8 cellular contexts compared by ENCODE assay signal in genomic region chr2:55511508-55512124, GRCh38. TPM values are rescaled to one million over a fixed set of nuclear protein-coding genes. Genes with fewer than 3 reads are reported as not detected.
A peak's percentile ranks its signal among the peaks of the same experiment; 100 is the strongest.
DNase-seq lines count a peak whose midpoint lies in the region; ATAC-seq and TF ChIP-seq lines count a peak whose summit lies in the region.

No MANE protein-coding gene starts in this region.

- peak; percentile 52 for TF ChIP-seq RAD21 in IMR-90 (IDR thresholded peaks at IDR 0.05; ENCODE audit: low read length)

- H2AK9ac ChIP-seq in IMR-90 (replicated peaks; ENCODE audit: low read depth, low read length, poor library complexity): no peak overlapping the region

- H3K27ac ChIP-seq in IMR-90 (ENCODE audit: insufficient read depth, low read length): no peak overlapping the region

- WGBS in IMR-90 (ENCODE audit: extremely low coverage in 2 of 2, insufficient read length in 1 of 2), 2 experiments: no CpG with 5 or more reads among the region's 7 CpGs

- DNase-seq in BE2C (peak; percentile 15), IMR-90 (peak; percentile 50), islet precursor cell (peak; percentile 59), epidermal melanocyte (ENCODE audit: insufficient read length, low spot score) (no peak), T-helper 2 cell (no peak), NCI-H187 treated with DMSO at 0.1 percent for 48 hours (lab: John Stamatoyannopoulos, UW) (no peak)

- BruUV-seq in IMR-90 (replicated peaks; lab: Mats Ljungman, UMichigan): no TSS peak

- CTCF ChIA-PET in IMR-90 (lab: Yijun Ruan, JAX): interaction anchor here (0.6 kb wide), 1 partner anchor 179 kb away, joined by 7 read pairs; no protein-coding TSS in a partner anchor

- H3K4ac ChIP-seq in IMR-90 (ENCODE audit: low read depth, low read length): no peak overlapping the region

- TF ChIP-seq CTCF in BE2C (IDR thresholded peaks at IDR 0.05; ENCODE audit: low read depth, low read length) (peak; percentile 60), IMR-90 (conservative IDR thresholded peaks at IDR 0.05; ENCODE audit: low read depth, low read length) (peak; percentile 58)

- H3K27me3 ChIP-seq in BE2C: no peaks in the 10 kb centered on the region
- no peaks in the 10 kb centered on the region for H3K27me3 ChIP-seq in IMR-90 (ENCODE audit: control insufficient read depth, insufficient read depth, low read length)

- no peak overlapping the region for H4K5ac ChIP-seq in IMR-90 (ENCODE audit: low read depth, low read length)

- H3K14ac ChIP-seq in IMR-90 (replicated peaks; ENCODE audit: low read depth, low read length): no peak overlapping the region

- H3K4me1 ChIP-seq in BE2C (no peaks in the 10 kb centered on the region), IMR-90 (ENCODE audit: control insufficient read depth, insufficient read depth, low read length) (no peaks in the 10 kb centered on the region)

- no peak overlapping the region for H2BK15ac ChIP-seq in IMR-90 (ENCODE audit: low read depth, low read length)

- H3K23ac ChIP-seq in IMR-90 (ENCODE audit: low read depth, low read length): no peak overlapping the region

- H2AK5ac ChIP-seq in IMR-90 (ENCODE audit: low read depth, low read length): no peak overlapping the region

- H3K9me3 ChIP-seq in BE2C (no peaks in the 10 kb centered on the region), IMR-90 (ENCODE audit: control insufficient read depth, insufficient read depth, low read length) (no peaks in the 10 kb centered on the region)

- in situ Hi-C loops in IMR-90 (cut with MboI; ENCODE audit: low sequenced_read_pairs): no loop called here

- no peak overlapping the region for H4K91ac ChIP-seq in IMR-90 (ENCODE audit: insufficient read depth, low read depth, low read length)

- no peaks in the 10 kb centered on the region for H4K20me1 ChIP-seq in IMR-90 (ENCODE audit: insufficient read depth, low read length)

- dilution Hi-C loops in IMR-90 (cut with HindIII; ENCODE audit: low sequenced_read_pairs, unreplicated experiment): no loop called here

- no peaks in the 10 kb centered on the region for H3K9me1 ChIP-seq in IMR-90 (ENCODE audit: insufficient read depth, low read length)

- intact Hi-C loops in IMR-90 (cut with micrococcal nuclease): loop anchor here (2.0 kb wide), 1 partner anchor 79 kb away; no protein-coding TSS in a partner anchor

- no peaks in the 10 kb centered on the region for H3K79me1 ChIP-seq in IMR-90 (ENCODE audit: low read depth in 1 of 2, low read length in 2 of 2)

- H3K56ac ChIP-seq in IMR-90 (ENCODE audit: extremely low read depth, insufficient read depth, low read length): no peak overlapping the region

- no peak overlapping the region for H4K8ac ChIP-seq in IMR-90 (ENCODE audit: low read depth in 2 of 2, low read length in 2 of 2)

- H3K36me3 ChIP-seq in BE2C (no peaks in the 10 kb centered on the region), IMR-90 (ENCODE audit: control insufficient read depth, insufficient read depth, low read length) (no peaks in the 10 kb centered on the region)

- H3K4me2 ChIP-seq in IMR-90 (ENCODE audit: low read depth, low read length): no peak overlapping the region

- POLR2A ChIA-PET in IMR-90 (lab: Charles Lee; ENCODE audit: unreplicated experiment): no interaction called here

- TF ChIP-seq POLR2A in IMR-90 (IDR thresholded peaks at IDR 0.05; ENCODE audit: low read depth, low read length): no peak

- H3K4me3 ChIP-seq in BE2C (ENCODE audit: low read depth, low read length) (no peak overlapping the region), IMR-90 (ENCODE audit: insufficient read depth, low read depth, low read length) (no peak overlapping the region)

- H2BK20ac ChIP-seq in IMR-90 (ENCODE audit: low read depth, low read length): no peak overlapping the region

- no peak overlapping the region for H3K18ac ChIP-seq in IMR-90 (ENCODE audit: low read depth, low read length)

- H2BK120ac ChIP-seq in IMR-90 (ENCODE audit: low read depth, low read length): no peak overlapping the region

- H3K9ac ChIP-seq in IMR-90 (ENCODE audit: low read depth, low read length): no peak overlapping the region

- no peak overlapping the region for H2AFZ ChIP-seq in IMR-90 (replicated peaks; ENCODE audit: low read length, poor library complexity)

- ATAC-seq in IMR-90 (ENCODE audit: low read depth) (peak; percentile 72; the same call in 1 of the 2 replicates), SK-N-SH treated with all-trans-retinoic acid at 6 μM for 48 hours (peak; percentile 89), HG03520 (IDR thresholded peaks at IDR 0.05; ENCODE audit: unreplicated experiment) (no peak)

- H2BK5ac ChIP-seq in IMR-90 (ENCODE audit: low read depth, low read length, poor library complexity, severe bottlenecking): no peak overlapping the region

TF ChIP-seq in IMR-90, 13 proteins besides CTCF, POLR2A, EP300 and RAD21:
- no peak for TF ChIP-seq CEBPB (IDR thresholded peaks at IDR 0.05; ENCODE audit: low read depth, low read length)
- TF ChIP-seq RFX5 (IDR thresholded peaks at IDR 0.05; ENCODE audit: low read depth, low read length): no peak
- no peak for TF ChIP-seq MAZ (IDR thresholded peaks at IDR 0.05; ENCODE audit: borderline replicate concordance, low read depth, low read length)
- peak; percentile 69 for TF ChIP-seq SMC3 (IDR thresholded peaks at IDR 0.05; ENCODE audit: low read depth, low read length)
TF ChIP-seq in IMR-90: peak in this region for 1.

TF ChIP-seq in SK-N-SH treated with all-trans-retinoic acid at 6 μM for 48 hours, 23 proteins besides CTCF, POLR2A, EP300 and RAD21:
- no peak for TF ChIP-seq ZNF8 (CRISPR knock-in tag; IDR thresholded peaks at IDR 0.05)
- no peak for TF ChIP-seq GLIS3 (CRISPR knock-in tag; IDR thresholded peaks at IDR 0.05)
- TF ChIP-seq RARB (CRISPR knock-in tag; IDR thresholded peaks at IDR 0.05): no peak
- no peak for TF ChIP-seq TCF4 (CRISPR knock-in tag; IDR thresholded peaks at IDR 0.05; ENCODE audit: borderline replicate concordance)
- no peak for TF ChIP-seq ZC3H10 (CRISPR knock-in tag; IDR thresholded peaks at IDR 0.05)
TF ChIP-seq in SK-N-SH treated with all-trans-retinoic acid at 6 μM for 48 hours: peak in this region for 0.

RNA-seq across cellular contexts. Expression of gene CFAP36, which starts 7.9 kb away (rescaled TPM):
- 11.2 TPM for polyA plus RNA-seq in BE2C (2012; ENCODE audit: insufficient read depth, insufficient read length, low read depth)
- total RNA-seq in IMR-90 (2012; rRNA removed): 11.1 and 32.8 TPM in 2 replicates
- 13.5 and 16.8 TPM in 2 replicates for polyA plus RNA-seq in IMR-90 (2012; rRNA removed)
- 2.4 TPM in 2 replicates for polyA plus RNA-seq in IMR-90 (2012; cell fraction: cytosol; rRNA removed)
- polyA plus RNA-seq in IMR-90 (2012; cell fraction: nucleus; rRNA removed; ENCODE audit: low replicate concordance): 1.1 and 11.6 TPM in 2 replicates

Comparison
In these comparisons a context has a peak if more than half of its experiments do, and no peak if none do; other contexts are left out.
1. DNase-seq: peak in BE2C (single experiment), IMR-90 (single experiment) and islet precursor cell (single experiment); none in epidermal melanocyte (single experiment), T-helper 2 cell (0 of 5) and NCI-H187 treated with DMSO at 0.1 percent for 48 hours (single experiment).